8 cellular contexts compared by ENCODE assay signal in the genomic region with DNA sequence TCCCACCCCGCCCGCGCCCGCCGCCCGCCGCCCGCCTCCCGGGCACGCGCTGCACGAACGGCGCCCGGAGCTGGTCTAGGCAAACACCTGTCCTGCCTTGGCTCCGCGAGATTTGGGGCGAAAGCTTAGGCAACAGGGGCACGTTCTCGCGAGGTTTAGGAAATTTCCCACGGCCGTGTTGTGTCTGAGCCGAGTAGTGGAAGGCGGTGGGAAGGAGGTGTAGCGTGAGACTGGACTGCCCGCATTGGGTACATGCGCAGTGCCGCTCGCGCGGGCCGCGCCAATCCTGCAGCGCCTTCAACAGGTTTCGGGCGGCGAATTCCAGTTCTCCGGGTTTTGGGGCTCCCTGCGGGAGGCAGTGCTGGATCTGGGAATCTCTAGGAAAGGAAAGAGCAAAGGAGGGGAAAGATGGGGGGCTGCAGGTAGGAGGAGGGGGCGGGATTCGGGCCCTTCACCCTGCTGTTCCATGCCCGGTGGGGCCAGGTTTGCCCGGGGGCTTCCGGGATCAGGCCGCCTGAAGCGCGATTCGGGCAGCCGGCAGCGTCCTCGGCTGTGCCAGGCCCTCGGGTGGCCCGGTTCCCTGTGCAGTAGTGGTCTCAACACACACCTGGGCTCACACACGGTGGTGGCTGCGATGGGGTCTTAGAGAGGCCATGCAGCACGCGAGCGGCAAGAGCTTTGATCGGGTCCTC. TPM values are rescaled to one million over a fixed set of nuclear protein-coding genes. Genes with fewer than 3 reads are reported as not detected.
DNase-seq lines count a peak whose midpoint lies in the region; ATAC-seq, FAIRE-seq and TF ChIP-seq lines count a peak whose summit lies in the region.

No MANE protein-coding gene starts in this region.

- H3K36me3 ChIP-seq in WERI-Rb-1: peaks cover 3% of the 10 kb centered on the region; the same call in 1 of the 2 replicates
- H3K36me3 ChIP-seq in bronchial epithelial cell (ENCODE audit: control insufficient read depth, insufficient read depth, low read length): no peaks in the 10 kb centered on the region
- no peaks in the 10 kb centered on the region for H3K36me3 ChIP-seq in small intestine (ENCODE audit: control insufficient read depth in 2 of 2, insufficient read depth in 2 of 2, low read length in 2 of 2)

- H3K4me1 ChIP-seq in small intestine (ENCODE audit: control insufficient read depth in 2 of 2, insufficient read depth in 1 of 2, low read depth in 1 of 2, low read length in 1 of 2): peaks cover 0 to 3% of the 10 kb centered on the region in 2 donors

- TF ChIP-seq CTCF in WERI-Rb-1 (IDR thresholded peaks at IDR 0.05; ENCODE audit: low read depth, low read length): peak; percentile 26; the same call in 1 of the 2 replicates
- peak; percentile 16 for TF ChIP-seq CTCF in bronchial epithelial cell (IDR thresholded peaks at IDR 0.05; ENCODE audit: insufficient read depth, low read length, severe bottlenecking)

- peak; percentile 83 for ATAC-seq in GM18907 (IDR thresholded peaks at IDR 0.05; ENCODE audit: unreplicated experiment)
- ATAC-seq in HG03139 (IDR thresholded peaks at IDR 0.05; ENCODE audit: unreplicated experiment): peak; percentile 68

- FAIRE-seq in bronchial epithelial cell (lab: Jason Lieb, UNC): no peak
- FAIRE-seq in small intestine (lab: Jason Lieb, UNC): no peak

- H3K4me3 ChIP-seq in WERI-Rb-1 (ENCODE audit: low read depth, low read length) (peak overlapping the region; percentile 93), bronchial epithelial cell (ENCODE audit: low read depth, low read length) (peak overlapping the region; percentile 85), small intestine (ENCODE audit: low read depth in 1 of 2, low read length in 2 of 2) (peak overlapping the region; percentile 81 to 91)

- H3K27me3 ChIP-seq in WERI-Rb-1 (ENCODE audit: insufficient read depth, low read depth, severe bottlenecking) (no peaks in the 10 kb centered on the region), bronchial epithelial cell (ENCODE audit: control insufficient read depth, insufficient read depth, low read length) (no peaks in the 10 kb centered on the region), small intestine (ENCODE audit: control insufficient read depth in 2 of 2, insufficient read depth in 2 of 2, low read length in 2 of 2) (no peaks in the 10 kb centered on the region)

- H3K27ac ChIP-seq in WERI-Rb-1 (peak overlapping the region; percentile 98), small intestine (ENCODE audit: low read depth in 1 of 2, low read length in 1 of 2) (peak overlapping the region; percentile 90 to 94)

- H3K9me3 ChIP-seq in WERI-Rb-1 (ENCODE audit: severe bottlenecking): peaks cover 7% of the 10 kb centered on the region
- no peaks in the 10 kb centered on the region for H3K9me3 ChIP-seq in small intestine (ENCODE audit: control insufficient read depth, low read depth)

- 0% methylated on average over 55 to 60 of the region's 60 CpGs for WGBS in small intestine, 3 donors

- DNase-seq in AG08396 (ENCODE audit: low spot score): peak; percentile 97
- peak; percentile 98 for DNase-seq in NCI-H2196 treated with DMSO at 0.1 percent for 48 hours (lab: John Stamatoyannopoulos, UW; ENCODE audit: unreplicated experiment)
- peak; percentile 100 for DNase-seq in WERI-Rb-1
- peak; percentile 98 for DNase-seq in bronchial epithelial cell (ENCODE audit: low read depth)
- DNase-seq in iPS-NIHi11 (ENCODE audit: low spot score): peak; percentile 89
- peak; percentile 100 for DNase-seq in small intestine

RNA-seq across cellular contexts. Expression of gene RBPJ, which starts 1.2 kb away (rescaled TPM):
- 26.6 and 34.5 TPM in 2 replicates for total RNA-seq in bronchial epithelial cell
- 10 to 100 TPM; 13.0 to 20.8 (median 14.8) TPM for polyA plus RNA-seq in small intestine

Comparison
In these comparisons a context has a peak if more than half of its experiments do, and no peak if none do; other contexts are left out.
1. Peak in every context shown above with its lines: DNase-seq, ATAC-seq, H3K4me3 ChIP-seq and H3K27ac ChIP-seq.